In genomic region chr5:151751091-151751490, GRCh38 we compare ENCODE assay signal across 19 cellular contexts. TPM values are rescaled to one million over a fixed set of nuclear protein-coding genes. Genes with fewer than 3 reads are reported as not detected.
DNase-seq lines count a peak whose midpoint lies in the region; ATAC-seq and TF ChIP-seq lines count a peak whose summit lies in the region.
"Had no signal": no experiment of that assay in that cellular context is flagged by ENCODE, and none has a peak within 500 bp of the region (broad histone marks: within the 10 kb centered on the region; RNA-seq: fewer than 3 reads in every experiment).

No MANE protein-coding gene starts in this region.

- H3K4me3 Mint-ChIP-seq in dendritic cell treated with granulocyte-macrophage colony-stimulating factor and Interleukin-4, amounts not matched to agents 40 ng/mL and 50 ng/mL, for 4 days, result no peak overlapping the region
- H3K4me3 Mint-ChIP-seq in naive thymus-derived CD4-positive, alpha-beta T cell, result no peak overlapping the region
- H3K4me3 Mint-ChIP-seq: activated B cell treated with CpG ODN at 0.5 μM for 24 hours had no signal

- DNase-seq in EH (ENCODE audit: low read depth) (peak; percentile 62), MM.1S (no peak), OCI-LY7 (ENCODE audit: low spot score) (no peak), NCI-H1930 (lab: John Stamatoyannopoulos, UW) (no peak), SW 1271 (lab: John Stamatoyannopoulos, UW) (no peak)
- no peak for DNase-seq in naive thymus-derived CD4-positive, alpha-beta T cell
- DNase-seq: activated B cell treated with CpG ODN at 0.5 μM for 24 hours; brain microvascular endothelial cell; cortex of kidney; left ventricle myocardium inferior; mucosa of descending colon; OCI-M1; retina; stimulated activated CD4-positive, alpha-beta T cell treated with anti-CD3 and anti-CD28 coated beads, Interleukin-12 subunit alpha, Interleukin-12 subunit beta, amount 100 ng/mL, for 4 hours; T-helper 2 cell; testis had no signal

- H3K9me2 ChIP-seq in MM.1S (replicated peaks; ENCODE audit: insufficient read depth, low read length) (no peaks in the 10 kb centered on the region), OCI-LY7 (ENCODE audit: insufficient read depth, low read length) (no peaks in the 10 kb centered on the region)

- POLR2A ChIA-PET in naive thymus-derived CD4-positive, alpha-beta T cell (lab: Charles Lee), result interaction anchor here (11.4 kb wide), 1 partner anchor 21 kb away, joined by 232 read pairs; the partner anchor contains the start of gene G3BP1
- POLR2A ChIA-PET in OCI-LY7 (lab: Charles Lee), result interaction anchor here (0.7 to 1.2 kb wide), 3 partner anchors 12 to 196 kb away, joined by 3 read pairs; no protein-coding TSS in a partner anchor

- peaks cover 39% of the 10 kb centered on the region for H3K36me3 Mint-ChIP-seq in dendritic cell treated with granulocyte-macrophage colony-stimulating factor and Interleukin-4, amounts not matched to agents 40 ng/mL and 50 ng/mL, for 4 days (ENCODE audit: low read depth)
- H3K36me3 Mint-ChIP-seq in naive thymus-derived CD4-positive, alpha-beta T cell, result peaks cover 0 to 14% (median 9%) of the 10 kb centered on the region in 5 donors

- intact Hi-C loops in dendritic cell treated with granulocyte-macrophage colony-stimulating factor and Interleukin-4, amounts not matched to agents 40 ng/mL and 50 ng/mL, for 4 days (cut with micrococcal nuclease), result loop anchor here (10.0 kb wide), 1 partner anchor 496 kb away; the partner anchor contains the start of gene GM2A
- intact Hi-C loops in naive thymus-derived CD4-positive, alpha-beta T cell (cut with micrococcal nuclease), result no loop called here
- intact Hi-C loops in OCI-LY7 (cut with micrococcal nuclease; ENCODE audit: unreplicated experiment), result no loop called here

- TF ChIP-seq CTCF in MM.1S (IDR thresholded peaks at IDR 0.05; ENCODE audit: low read length) (no peak), OCI-LY7 (conservative IDR thresholded peaks at IDR 0.05; ENCODE audit: low read length) (no peak)

- no peaks in the 10 kb centered on the region for H4K20me1 ChIP-seq in MM.1S (ENCODE audit: insufficient read depth, low read length)
- H4K20me1 ChIP-seq in OCI-LY7 (ENCODE audit: insufficient read depth, low read length), result no peaks in the 10 kb centered on the region

- H2AFZ ChIP-seq in MM.1S (ENCODE audit: low read length), result no peak overlapping the region
- no peak overlapping the region for H2AFZ ChIP-seq in OCI-LY7 (ENCODE audit: low read length)

- CTCF ChIA-PET in naive thymus-derived CD4-positive, alpha-beta T cell (lab: Charles Lee), result no interaction called here
- CTCF ChIA-PET in OCI-LY7 (lab: Charles Lee; ENCODE audit: unreplicated experiment), result no interaction called here

- peak overlapping the region; percentile 93; the same call in 1 of the 2 replicates for H3K27ac ChIP-seq in MM.1S (ENCODE audit: low read length)
- H3K27ac ChIP-seq in naive thymus-derived CD4-positive, alpha-beta T cell (ENCODE audit: low read depth, low read length), result no peak overlapping the region
- no peak overlapping the region for H3K27ac ChIP-seq in OCI-LY7 (ENCODE audit: low read depth, low read length, poor library complexity, severe bottlenecking)
- H3K27ac ChIP-seq: brain microvascular endothelial cell, left ventricle myocardium inferior, testis had no signal

- H3K9ac ChIP-seq in MM.1S (ENCODE audit: low read length), result no peak overlapping the region

- H3K4me1 ChIP-seq in MM.1S (ENCODE audit: low read length) (peaks cover 61% of the 10 kb centered on the region), OCI-LY7 (ENCODE audit: insufficient read depth, low read length, poor library complexity, severe bottlenecking) (peaks cover under 1% of the 10 kb centered on the region)
- peaks cover 8 to 9% of the 10 kb centered on the region in 2 donors for H3K4me1 ChIP-seq in naive thymus-derived CD4-positive, alpha-beta T cell (ENCODE audit: control insufficient read depth in 2 of 2, insufficient read depth in 2 of 2, low read length in 2 of 2)

- H3K27me3 ChIP-seq in MM.1S (replicated peaks; ENCODE audit: insufficient read depth, low read length), result no peaks in the 10 kb centered on the region
- no peaks in the 10 kb centered on the region for H3K27me3 ChIP-seq in naive thymus-derived CD4-positive, alpha-beta T cell (ENCODE audit: control insufficient read depth in 2 of 2, insufficient read depth in 2 of 2, low read length in 2 of 2)
- H3K27me3 ChIP-seq: brain microvascular endothelial cell, testis had no signal

- peaks cover 47% of the 10 kb centered on the region for H3K4me1 Mint-ChIP-seq in dendritic cell treated with granulocyte-macrophage colony-stimulating factor and Interleukin-4, amounts not matched to agents 40 ng/mL and 50 ng/mL, for 4 days (ENCODE audit: low read depth)
- peaks cover 5 to 54% (median 43%) of the 10 kb centered on the region in 7 donors for H3K4me1 Mint-ChIP-seq in naive thymus-derived CD4-positive, alpha-beta T cell

- H3F3A ChIP-seq in MM.1S (ENCODE audit: insufficient read depth, low read length), result peaks cover 37% of the 10 kb centered on the region

- H3K79me2 ChIP-seq in MM.1S (ENCODE audit: low read length) (peaks cover 81% of the 10 kb centered on the region), OCI-LY7 (ENCODE audit: insufficient read depth, low read depth, low read length) (no peaks in the 10 kb centered on the region)

- no peaks in the 10 kb centered on the region for H3K27me3 Mint-ChIP-seq in dendritic cell treated with granulocyte-macrophage colony-stimulating factor and Interleukin-4, amounts not matched to agents 40 ng/mL and 50 ng/mL, for 4 days
- H3K27me3 Mint-ChIP-seq in naive thymus-derived CD4-positive, alpha-beta T cell, result no peaks in the 10 kb centered on the region
- H3K27me3 Mint-ChIP-seq: activated B cell treated with CpG ODN at 0.5 μM for 24 hours had no signal

- H3K36me3 ChIP-seq in MM.1S (replicated peaks; ENCODE audit: insufficient read depth, low read length) (peaks cover 9% of the 10 kb centered on the region), OCI-LY7 (ENCODE audit: insufficient read depth, low read length) (peaks cover 27% of the 10 kb centered on the region)
- peaks cover 0 to 7% (median 0%) of the 10 kb centered on the region in 3 experiments for H3K36me3 ChIP-seq in naive thymus-derived CD4-positive, alpha-beta T cell (ENCODE audit: control insufficient read depth in 2 of 3, insufficient read depth in 3 of 3, low read length in 3 of 3)

- H3K4me3 ChIP-seq in MM.1S (ENCODE audit: low read length), result no peak overlapping the region
- H3K4me3 ChIP-seq in naive thymus-derived CD4-positive, alpha-beta T cell (ENCODE audit: low read length), result no peak overlapping the region
- H3K4me3 ChIP-seq in OCI-LY7 (ENCODE audit: low read depth, low read length, poor library complexity, severe bottlenecking), result no peak overlapping the region
- H3K4me3 ChIP-seq: left ventricle myocardium inferior, mucosa of descending colon, testis had no signal

- H3K9me3 ChIP-seq in MM.1S (replicated peaks; ENCODE audit: insufficient read depth, low read length) (no peaks in the 10 kb centered on the region), OCI-LY7 (ENCODE audit: low read length) (no peaks in the 10 kb centered on the region)
- H3K9me3 ChIP-seq in naive thymus-derived CD4-positive, alpha-beta T cell (ENCODE audit: control insufficient read depth in 2 of 3, low read length in 3 of 3), result no peaks in the 10 kb centered on the region
- H3K9me3 ChIP-seq: left ventricle myocardium inferior, mucosa of descending colon, testis had no signal

- peak overlapping the region; percentile 81 for H3K27ac Mint-ChIP-seq in dendritic cell treated with granulocyte-macrophage colony-stimulating factor and Interleukin-4, amounts not matched to agents 40 ng/mL and 50 ng/mL, for 4 days
- H3K27ac Mint-ChIP-seq in naive thymus-derived CD4-positive, alpha-beta T cell, result peak overlapping the region in 3 of 9 donors; percentile 14 to 59 (median 26)
- H3K27ac Mint-ChIP-seq: activated B cell treated with CpG ODN at 0.5 μM for 24 hours; activated T-helper 2 cell treated with anti-CD3 and anti-CD28 coated beads, Interferon-gamma antibody, Interleukin-2, Interleukin-4, amounts not matched to agents 10 μg/mL and 5 μg/mL and 100 μg/mL, durations not matched to agents 14 hours and 24 hours and 36 hours had no signal

- peak; percentile 55 for ATAC-seq in naive thymus-derived CD4-positive, alpha-beta T cell
- ATAC-seq in HG02571 (IDR thresholded peaks at IDR 0.05; ENCODE audit: unreplicated experiment), result no peak
- ATAC-seq: mucosa of descending colon had no signal

- no peak overlapping the region; the same call in 1 of the 2 replicates for H3K4me2 ChIP-seq in MM.1S (ENCODE audit: low read depth, low read length)
- H3K4me2 ChIP-seq in OCI-LY7 (ENCODE audit: low read length), result no peak overlapping the region

- BruUV-seq in OCI-LY7 (replicated peaks; lab: Mats Ljungman, UMichigan), result no TSS peak

- H3K9me3 Mint-ChIP-seq in dendritic cell treated with granulocyte-macrophage colony-stimulating factor and Interleukin-4, amounts not matched to agents 40 ng/mL and 50 ng/mL, for 4 days, result no peaks in the 10 kb centered on the region
- H3K9me3 Mint-ChIP-seq in naive thymus-derived CD4-positive, alpha-beta T cell, result no peaks in the 10 kb centered on the region
- H3K9me3 Mint-ChIP-seq: activated B cell treated with CpG ODN at 0.5 μM for 24 hours; activated T-helper 2 cell treated with anti-CD3 and anti-CD28 coated beads, Interferon-gamma antibody, Interleukin-2, Interleukin-4, amounts not matched to agents 10 μg/mL and 5 μg/mL and 100 μg/mL, durations not matched to agents 14 hours and 24 hours and 36 hours had no signal

RNA-seq across cellular contexts. Expression of gene ATOX1, which starts 7.3 kb away (rescaled TPM):
- total RNA-seq in naive thymus-derived CD4-positive, alpha-beta T cell, result 10 to 100 TPM; 14.8 to 58.2 (median 29.6) TPM
- 10 to 100 TPM; 44.7 to 71.1 TPM for polyA plus RNA-seq in naive thymus-derived CD4-positive, alpha-beta T cell
- total RNA-seq in OCI-LY7 (2014; rRNA removed; shearing (Covaris generic)), result 58.2 and 71.0 TPM in 2 replicates
- 86.6 and 92.5 TPM in 2 replicates for total RNA-seq in OCI-LY7 (2022)

RNA-seq across cellular contexts. Expression of gene G3BP1, which starts 20.7 kb away (rescaled TPM):
- 100 to 1,000 TPM in 3 of 5 experiments, 10 to 100 TPM in 2; 86.1 to 244 (median 167) TPM for total RNA-seq in naive thymus-derived CD4-positive, alpha-beta T cell
- polyA plus RNA-seq in naive thymus-derived CD4-positive, alpha-beta T cell, result 100 to 1,000 TPM; 146 to 158 TPM
- 163 and 178 TPM in 2 replicates for total RNA-seq in OCI-LY7 (2014; rRNA removed; shearing (Covaris generic))
- total RNA-seq in OCI-LY7 (2022), result 232 and 261 TPM in 2 replicates
